In the genomic region with DNA sequence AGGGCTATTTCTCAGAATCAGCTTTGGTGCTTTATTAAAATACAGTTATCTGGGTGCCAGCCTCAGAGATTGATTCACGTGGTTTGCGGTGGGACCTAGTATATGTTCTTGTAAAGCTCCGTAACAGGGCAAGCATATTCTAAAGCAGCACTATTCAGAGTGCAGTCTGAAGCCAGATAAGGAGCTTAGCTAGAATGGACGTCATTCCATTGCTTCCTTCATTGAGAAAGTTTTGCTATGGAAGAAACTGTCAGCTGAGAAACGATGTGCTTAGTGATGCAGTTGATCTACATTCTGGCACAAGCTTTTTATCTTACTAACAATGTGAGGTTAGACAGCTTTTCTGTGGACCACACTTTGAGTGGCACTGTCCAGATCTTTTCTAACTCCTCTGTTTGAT, we compare ENCODE assay signal across 18 cellular contexts. TPM values are rescaled to one million over a fixed set of nuclear protein-coding genes. Genes with fewer than 3 reads are reported as not detected.
DNase-seq lines count a peak whose midpoint lies in the region; ATAC-seq and TF ChIP-seq lines count a peak whose summit lies in the region.
"Had no signal": no experiment of that assay in that cellular context is flagged by ENCODE, and none has a peak within 500 bp of the region (broad histone marks: within the 10 kb centered on the region; RNA-seq: fewer than 3 reads in every experiment).

No MANE protein-coding gene starts in this region.

- no peak overlapping the region for H2AK5ac ChIP-seq in IMR-90 (ENCODE audit: low read depth, low read length)

- no peak overlapping the region for H3K4me3 ChIP-seq in IMR-90 (ENCODE audit: insufficient read depth, low read depth, low read length)
- no peak overlapping the region for H3K4me3 ChIP-seq in fibroblast of villous mesenchyme (ENCODE audit: low read depth, low read length)
- H3K4me3 ChIP-seq: A549, GM23338 had no signal

- peaks cover 2% of the 10 kb centered on the region for H3K27me3 ChIP-seq in IMR-90 (ENCODE audit: control insufficient read depth, insufficient read depth, low read length)

- intact Hi-C loops in IMR-90 (cut with micrococcal nuclease), result no loop called here

- no peak overlapping the region for H2AK9ac ChIP-seq in IMR-90 (replicated peaks; ENCODE audit: low read depth, low read length, poor library complexity)

- H4K91ac ChIP-seq in IMR-90 (ENCODE audit: insufficient read depth, low read depth, low read length), result no peak overlapping the region

- no peaks in the 10 kb centered on the region for H3K36me3 ChIP-seq in IMR-90 (ENCODE audit: control insufficient read depth, insufficient read depth, low read length)

- no peak overlapping the region for H3K4ac ChIP-seq in IMR-90 (ENCODE audit: low read depth, low read length)

- no peak for TF ChIP-seq POLR2A in IMR-90 (IDR thresholded peaks at IDR 0.05; ENCODE audit: low read depth, low read length)

- TF ChIP-seq CTCF in IMR-90 (conservative IDR thresholded peaks at IDR 0.05; ENCODE audit: low read depth, low read length) (no peak), fibroblast of villous mesenchyme (IDR thresholded peaks at IDR 0.05; ENCODE audit: insufficient read depth, low read depth, low read length) (no peak), GM13977 (IDR thresholded peaks at IDR 0.05; ENCODE audit: extremely low read depth, insufficient read depth, missing control alignments) (no peak)

- no peaks in the 10 kb centered on the region for H3K9me1 ChIP-seq in IMR-90 (ENCODE audit: insufficient read depth, low read length)

- no peak for TF ChIP-seq RAD21 in IMR-90 (IDR thresholded peaks at IDR 0.05; ENCODE audit: low read length)

- no peak overlapping the region for H2BK120ac ChIP-seq in IMR-90 (ENCODE audit: low read depth, low read length)

- no peaks in the 10 kb centered on the region for H3K79me1 ChIP-seq in IMR-90 (ENCODE audit: low read depth in 1 of 2, low read length in 2 of 2)

- CTCF ChIA-PET in IMR-90 (lab: Yijun Ruan, JAX), result interaction anchor here (1.7 kb wide), 1 partner anchor 197 kb away, joined by 6 read pairs; no protein-coding TSS in a partner anchor

- H3K14ac ChIP-seq in IMR-90 (replicated peaks; ENCODE audit: low read depth, low read length), result no peak overlapping the region; the same call in 1 of the 2 replicates

- no peak overlapping the region for H3K27ac ChIP-seq in IMR-90 (ENCODE audit: insufficient read depth, low read length)
- H3K27ac ChIP-seq: A549 had no signal

- H4K5ac ChIP-seq in IMR-90 (ENCODE audit: low read depth, low read length), result no peak overlapping the region

- no peak overlapping the region for H3K56ac ChIP-seq in IMR-90 (ENCODE audit: extremely low read depth, insufficient read depth, low read length)

- no peak overlapping the region for H3K4me2 ChIP-seq in IMR-90 (ENCODE audit: low read depth, low read length)
- H3K4me2 ChIP-seq: A549, GM23338 had no signal

- peak overlapping the region; percentile 24; the same call in 1 of the 2 replicates for H3K23ac ChIP-seq in IMR-90 (ENCODE audit: low read depth, low read length)

- no peak overlapping the region for H4K8ac ChIP-seq in IMR-90 (ENCODE audit: low read depth in 2 of 2, low read length in 2 of 2)

- in situ Hi-C loops in IMR-90 (cut with MboI; ENCODE audit: low sequenced_read_pairs), result loop anchor here (10.0 kb wide), 1 partner anchor 389 kb away; the partner anchor contains the start of gene RWDD3
- in situ Hi-C loops in GM13977 (cut with MboI; ENCODE audit: low pct_unique_long_range_greater_than_20kb, low sequenced_read_pairs, unreplicated experiment), result no loop called here

- dilution Hi-C loops in IMR-90 (cut with HindIII; ENCODE audit: low sequenced_read_pairs, unreplicated experiment), result no loop called here

- no CpG with 5 or more reads among the region's 5 CpGs for WGBS in IMR-90 (ENCODE audit: extremely low coverage in 2 of 2, insufficient read length in 1 of 2), 2 experiments

- H2BK20ac ChIP-seq in IMR-90 (ENCODE audit: low read depth, low read length), result no peak overlapping the region

- no peaks in the 10 kb centered on the region for H4K20me1 ChIP-seq in IMR-90 (ENCODE audit: insufficient read depth, low read length)

- H3K4me1 ChIP-seq in IMR-90 (ENCODE audit: control insufficient read depth, insufficient read depth, low read length), result no peaks in the 10 kb centered on the region
- H3K4me1 ChIP-seq: A549 had no signal

- H2BK5ac ChIP-seq in IMR-90 (ENCODE audit: low read depth, low read length, poor library complexity, severe bottlenecking), result no peak overlapping the region

- H2AFZ ChIP-seq in IMR-90 (replicated peaks; ENCODE audit: low read length, poor library complexity), result no peak overlapping the region
- H2AFZ ChIP-seq: GM23338 had no signal

- no peak overlapping the region for H3K18ac ChIP-seq in IMR-90 (ENCODE audit: low read depth, low read length)

- DNase-seq in IMR-90, result peak; percentile 33
- peak; percentile 85 for DNase-seq in amniotic epithelial cell (ENCODE audit: low read depth)
- peak; percentile 68 for DNase-seq in fibroblast of villous mesenchyme (ENCODE audit: low read depth)
- DNase-seq in GM13977 (ENCODE audit: low spot score), result no peak
- DNase-seq in DMS153 treated with DMSO at 0.1 percent for 48 hours (lab: John Stamatoyannopoulos, UW; ENCODE audit: unreplicated experiment), result no peak
- DNase-seq: 8988T; ACHN; AML-193; C1 segment of cervical spinal cord; Calu3; CD4-positive, alpha-beta memory T cell; COR-L47; DND-41; H9 had no signal

- POLR2A ChIA-PET in IMR-90 (lab: Charles Lee; ENCODE audit: unreplicated experiment), result no interaction called here

- no peak overlapping the region for H3K9ac ChIP-seq in IMR-90 (ENCODE audit: low read depth, low read length)

- no TSS peak for BruUV-seq in IMR-90 (replicated peaks; lab: Mats Ljungman, UMichigan)

- ATAC-seq in IMR-90 (ENCODE audit: low read depth), result peak; percentile 66
- ATAC-seq in GM18517 (IDR thresholded peaks at IDR 0.05; ENCODE audit: unreplicated experiment), result no peak
- ATAC-seq: A549, GM23338, HCT116 had no signal

- no peak overlapping the region for H2BK15ac ChIP-seq in IMR-90 (ENCODE audit: low read depth, low read length)

- H3K9me3 ChIP-seq in IMR-90 (ENCODE audit: control insufficient read depth, insufficient read depth, low read length), result no peaks in the 10 kb centered on the region
- H3K9me3 ChIP-seq: A549 had no signal

TF ChIP-seq in IMR-90, 13 proteins besides CTCF, POLR2A, EP300 and RAD21:
- TF ChIP-seq, protein P1, sequence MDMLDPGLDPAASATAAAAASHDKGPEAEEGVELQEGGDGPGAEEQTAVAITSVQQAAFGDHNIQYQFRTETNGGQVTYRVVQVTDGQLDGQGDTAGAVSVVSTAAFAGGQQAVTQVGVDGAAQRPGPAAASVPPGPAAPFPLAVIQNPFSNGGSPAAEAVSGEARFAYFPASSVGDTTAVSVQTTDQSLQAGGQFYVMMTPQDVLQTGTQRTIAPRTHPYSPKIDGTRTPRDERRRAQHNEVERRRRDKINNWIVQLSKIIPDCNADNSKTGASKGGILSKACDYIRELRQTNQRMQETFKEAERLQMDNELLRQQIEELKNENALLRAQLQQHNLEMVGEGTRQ (IDR thresholded peaks at IDR 0.05; ENCODE audit: low read depth, low read length), result no peak
- TF ChIP-seq ELK1 (IDR thresholded peaks at IDR 0.05; ENCODE audit: borderline replicate concordance, low read depth, low read length) (no peak), BHLHE40 (IDR thresholded peaks at IDR 0.05; ENCODE audit: low read depth, low read length) (no peak), SMC3 (IDR thresholded peaks at IDR 0.05; ENCODE audit: low read depth, low read length) (no peak), MAFK (IDR thresholded peaks at IDR 0.05; ENCODE audit: low read depth, low read length) (no peak), NFE2L2 (IDR thresholded peaks at IDR 0.05; ENCODE audit: low read depth, low read length) (no peak), MAZ (IDR thresholded peaks at IDR 0.05; ENCODE audit: borderline replicate concordance, low read depth, low read length) (no peak), RFX5 (IDR thresholded peaks at IDR 0.05; ENCODE audit: low read depth, low read length) (no peak), RCOR1 (IDR thresholded peaks at IDR 0.05; ENCODE audit: insufficient replicate concordance, low read length) (no peak), MXI1 (IDR thresholded peaks at IDR 0.05; ENCODE audit: borderline replicate concordance, low read depth, low read length) (no peak), CEBPB (IDR thresholded peaks at IDR 0.05; ENCODE audit: low read depth, low read length) (no peak), FOS (IDR thresholded peaks at IDR 0.05; ENCODE audit: low read depth, low read length) (no peak), CHD1 (IDR thresholded peaks at IDR 0.05; ENCODE audit: low read depth, low read length) (no peak)

RNA-seq across cellular contexts. Expression of gene SLC44A3, which starts 26.1 kb away (rescaled TPM):
- total RNA-seq in IMR-90 (2012; rRNA removed), result 0.54 and 0.56 TPM in 2 replicates
- polyA plus RNA-seq in IMR-90 (2012; rRNA removed), result 0.29 and 0.31 TPM in 2 replicates
- 0.09 and 0.24 TPM in 2 replicates for polyA plus RNA-seq in IMR-90 (2012; cell fraction: cytosol; rRNA removed)
- polyA plus RNA-seq in IMR-90 (2012; cell fraction: nucleus; rRNA removed; ENCODE audit: low replicate concordance), result 0.13 and 0.58 TPM in 2 replicates
- total RNA-seq in fibroblast of villous mesenchyme, result 1.7 and 1.9 TPM in 2 replicates

Comparison
In these comparisons a context has a peak if more than half of its experiments do, and no peak if none do; other contexts are left out.
1. DNase-seq: peak in IMR-90 (single experiment), amniotic epithelial cell (single experiment) and fibroblast of villous mesenchyme (single experiment); none in GM13977 (single experiment) and DMS153 treated with DMSO at 0.1 percent for 48 hours (single experiment).